Comparison of ENCODE assay signal across 29 cellular contexts in the genomic region with DNA sequence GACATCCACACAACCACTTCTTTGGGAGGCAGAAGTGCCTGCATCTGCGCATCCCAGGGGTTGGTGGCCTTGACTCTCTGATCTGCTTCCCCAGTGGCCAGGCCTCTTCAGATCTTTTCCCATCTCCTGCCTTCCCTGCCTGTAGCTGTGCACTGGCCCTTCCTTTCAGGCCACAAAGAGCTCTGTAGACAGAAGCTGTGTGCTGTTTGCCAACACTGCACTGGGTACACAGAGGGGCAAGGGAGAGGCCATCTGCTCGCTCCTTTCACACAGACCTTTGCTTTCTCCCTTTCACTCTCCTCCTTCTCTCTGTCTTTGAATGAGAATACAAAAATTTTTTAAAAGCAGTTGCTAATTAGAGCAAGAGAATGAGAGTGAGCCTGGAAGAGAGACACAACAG.
DNase-seq lines count a peak whose midpoint lies in the region; FAIRE-seq and TF ChIP-seq lines count a peak whose summit lies in the region.
"Had no signal": no experiment of that assay in that cellular context is flagged by ENCODE, and none has a peak within 500 bp of the region (broad histone marks: within the 10 kb centered on the region; RNA-seq: fewer than 3 reads in every experiment).

No MANE protein-coding gene starts in this region.

- FAIRE-seq in GM19239 (lab: Jason Lieb, UNC) = no peak
- FAIRE-seq: HTR-8/SVneo, islet of Langerhans had no signal

- H3K27ac ChIP-seq in tibial artery = no peak overlapping the region
- H3K27ac ChIP-seq: 22Rv1, ascending aorta, left lung, neutrophil, psoas muscle, SK-N-MC had no signal

- peaks cover 5% of the 10 kb centered on the region for H3K27me3 Mint-ChIP-seq in progenitor cell of endocrine pancreas
- H3K27me3 Mint-ChIP-seq: activated B cell treated with CpG ODN at 0.5 μM for 24 hours; dendritic cell treated with granulocyte-macrophage colony-stimulating factor and Interleukin-4, amounts not matched to agents 40 ng/mL and 50 ng/mL, for 4 days had no signal

- no peak overlapping the region for H3K4me3 ChIP-seq in tibial artery
- H3K4me3 ChIP-seq: ascending aorta, left lung, psoas muscle, SK-N-MC had no signal

- no peaks in the 10 kb centered on the region for H3K36me3 ChIP-seq in tibial artery
- H3K36me3 ChIP-seq: ascending aorta, left lung, neutrophil had no signal

- TF ChIP-seq CTCF in progenitor cell of endocrine pancreas (IDR thresholded peaks at IDR 0.05; ENCODE audit: unreplicated experiment) (no peak), tibial artery (IDR thresholded peaks at IDR 0.05) (no peak)

- H3K27ac Mint-ChIP-seq in progenitor cell of endocrine pancreas = peak overlapping the region; percentile 49
- H3K27ac Mint-ChIP-seq: activated B cell treated with CpG ODN at 0.5 μM for 24 hours; activated naive CD8-positive, alpha-beta T cell treated with anti-CD3 and anti-CD28 coated beads for 36 hours; dendritic cell treated with granulocyte-macrophage colony-stimulating factor and Interleukin-4, amounts not matched to agents 40 ng/mL and 50 ng/mL, for 4 days had no signal

- no peaks in the 10 kb centered on the region for H3K9me3 Mint-ChIP-seq in progenitor cell of endocrine pancreas (ENCODE audit: low read depth)
- H3K9me3 Mint-ChIP-seq: dendritic cell treated with granulocyte-macrophage colony-stimulating factor and Interleukin-4, amounts not matched to agents 40 ng/mL and 50 ng/mL, for 4 days had no signal

- H3K4me1 ChIP-seq in tibial artery = no peaks in the 10 kb centered on the region
- H3K4me1 ChIP-seq: ascending aorta, left lung, psoas muscle had no signal

- H3K36me3 Mint-ChIP-seq in progenitor cell of endocrine pancreas (ENCODE audit: insufficient read depth) = no peaks in the 10 kb centered on the region
- H3K36me3 Mint-ChIP-seq: activated naive CD8-positive, alpha-beta T cell treated with anti-CD3 and anti-CD28 coated beads for 36 hours had no signal

- peaks cover 4% of the 10 kb centered on the region for H3K4me1 Mint-ChIP-seq in progenitor cell of endocrine pancreas (ENCODE audit: low read depth)
- H3K4me1 Mint-ChIP-seq: activated B cell treated with CpG ODN at 0.5 μM for 24 hours; activated naive CD8-positive, alpha-beta T cell treated with anti-CD3 and anti-CD28 coated beads for 36 hours had no signal

- H3K4me3 Mint-ChIP-seq in progenitor cell of endocrine pancreas (ENCODE audit: low read depth) = no peak overlapping the region
- H3K4me3 Mint-ChIP-seq: activated B cell treated with CpG ODN at 0.5 μM for 24 hours; activated naive CD8-positive, alpha-beta T cell treated with anti-CD3 and anti-CD28 coated beads for 36 hours; dendritic cell treated with granulocyte-macrophage colony-stimulating factor and Interleukin-4, amounts not matched to agents 40 ng/mL and 50 ng/mL, for 4 days had no signal

- H3K9me3 ChIP-seq in tibial artery = no peaks in the 10 kb centered on the region
- H3K9me3 ChIP-seq: ascending aorta, left lung, neutrophil, psoas muscle had no signal

- H3K27me3 ChIP-seq in tibial artery = no peaks in the 10 kb centered on the region
- H3K27me3 ChIP-seq: ascending aorta, left lung, neutrophil had no signal

- DNase-seq in DMS 273 (lab: John Stamatoyannopoulos, UW; ENCODE audit: unreplicated experiment) (peak; percentile 57), DMS 273 treated with DMSO at 0.1 percent for 48 hours (lab: John Stamatoyannopoulos, UW) (no peak), NCI-H146 (lab: John Stamatoyannopoulos, UW) (peak; percentile 90), cerebellar nuclear complex (lab: John Stamatoyannopoulos, UW) (peak; percentile 74 to 81), progenitor cell of endocrine pancreas (ENCODE audit: low spot score, unreplicated experiment) (no peak), tibial artery (no peak), NOMO-1 (lab: John Stamatoyannopoulos, UW; ENCODE audit: unreplicated experiment in 2 of 2) (no peak), GM19239 (ENCODE audit: insufficient read length, low spot score) (no peak)
- DNase-seq: activated B cell treated with CpG ODN at 0.5 μM for 24 hours; activated CD4-positive, alpha-beta T cell treated with anti-CD3 and anti-CD28 coated beads, Interleukin-2, amount 50 U/mL, for 1 hour; activated effector memory CD4-positive, alpha-beta T cell treated with anti-CD3 and anti-CD28 coated beads, Interleukin-2, amount 50 U/mL, for 16 hours; activated naive CD8-positive, alpha-beta T cell treated with anti-CD3 and anti-CD28 coated beads for 36 hours; activated T-cell treated with anti-CD3 and anti-CD28 coated beads, Interleukin-2, amount 50 U/mL, for 1 hour; COR-L47; H7; left lung; mesenchymal stem cell; NCI-H1930; NCI-H226; psoas muscle; stimulated activated CD4-positive, alpha-beta T cell treated with anti-CD3 and anti-CD28 coated beads, Interleukin-4, amount 100 ng/mL, for 1 hour; trophoblast cell had no signal

- intact Hi-C loops in tibial artery (cut with DNase I; ENCODE audit: low total_unique reads) = no loop called here

Comparison
In these comparisons a context has a peak if more than half of its experiments do, and no peak if none do; other contexts are left out.
1. DNase-seq: peak in DMS 273 (single experiment), NCI-H146 (single experiment) and cerebellar nuclear complex (2 of 2); none in DMS 273 treated with DMSO at 0.1 percent for 48 hours (single experiment), progenitor cell of endocrine pancreas (single experiment), tibial artery (0 of 2), NOMO-1 (0 of 2) and GM19239 (single experiment).